Comparison of ENCODE assay signal across 8 cellular contexts in genomic region chr6:116461563-116462507, GRCh38. TPM values are rescaled to one million over a fixed set of nuclear protein-coding genes. Genes with fewer than 3 reads are reported as not detected.
A peak's percentile ranks its signal among the peaks of the same experiment; 100 is the strongest.
DNase-seq lines count a peak whose midpoint lies in the region; ATAC-seq lines count a peak whose summit lies in the region.

No MANE protein-coding gene starts in this region.

- 5 to 7% methylated on average over 51 to 74 of the region's 81 CpGs for WGBS in mesodermal cell (ENCODE audit: insufficient coverage in 2 of 2), 2 experiments

- H3K27ac Mint-ChIP-seq in effector memory CD8-positive, alpha-beta T cell, result peak overlapping the region in 1 of 2 donors; percentile 91

- H3K36me3 ChIP-seq in mesodermal cell (ENCODE audit: control insufficient read depth, insufficient read depth, low read length), result no peaks in the 10 kb centered on the region

- DNase-seq in DMS153 treated with DMSO at 0.1 percent for 48 hours (lab: John Stamatoyannopoulos, UW; ENCODE audit: unreplicated experiment) (peak; percentile 21), HUDEP-2 (lab: John Stamatoyannopoulos, UW; ENCODE audit: unreplicated experiment in 76 of 76) (peak in 52 of 76 experiments; percentile 12 to 68 (median 48)), NCI-H510A (lab: John Stamatoyannopoulos, UW) (no peak)
- peak; percentile 11 for DNase-seq in activated CD4-positive, alpha-beta T cell treated with anti-CD3 and anti-CD28 coated beads for 1 hour
- peak; percentile 25 to 46 (median 31) for DNase-seq in effector memory CD8-positive, alpha-beta T cell
- peak; percentile 17 for DNase-seq in stimulated activated CD8-positive, alpha-beta memory T cell treated with anti-CD3 and anti-CD28 coated beads, Interleukin-4, amount 100 ng/mL, for 24 hours (ENCODE audit: low read depth)

- ATAC-seq in GM21360 (IDR thresholded peaks at IDR 0.05; ENCODE audit: unreplicated experiment), result peak; percentile 87
- ATAC-seq in effector memory CD8-positive, alpha-beta T cell (replicated peaks), result peak; percentile 93

- peaks cover 7 to 18% of the 10 kb centered on the region in 2 donors for H3K4me1 Mint-ChIP-seq in effector memory CD8-positive, alpha-beta T cell (ENCODE audit: low read depth in 2 of 2)

- H3K4me3 ChIP-seq in mesodermal cell (ENCODE audit: extremely low read depth, insufficient read depth, low read length, poor library complexity, severe bottlenecking), result peak overlapping the region; percentile 32

- no peaks in the 10 kb centered on the region for H3K4me1 ChIP-seq in mesodermal cell (ENCODE audit: control insufficient read depth, insufficient read depth, low read length, poor library complexity, severe bottlenecking)

- peaks cover 0 to 36% of the 10 kb centered on the region in 2 donors for H3K27me3 Mint-ChIP-seq in effector memory CD8-positive, alpha-beta T cell

- no peaks in the 10 kb centered on the region for H3K9me3 Mint-ChIP-seq in effector memory CD8-positive, alpha-beta T cell

- no peak overlapping the region for H3K27ac ChIP-seq in mesodermal cell (ENCODE audit: low read depth, low read length, severe bottlenecking)

- no peaks in the 10 kb centered on the region for H3K9me3 ChIP-seq in mesodermal cell (ENCODE audit: control insufficient read depth, low read length)

- peaks cover 5% of the 10 kb centered on the region for H3K36me3 Mint-ChIP-seq in effector memory CD8-positive, alpha-beta T cell (ENCODE audit: insufficient read depth)

- peak overlapping the region; percentile 81 to 82 for H3K4me3 Mint-ChIP-seq in effector memory CD8-positive, alpha-beta T cell

RNA-seq across cellular contexts. Expression of gene CALHM6, which starts 0.7 kb away (rescaled TPM):
- polyA plus RNA-seq in mesodermal cell (2013, experiment 1 of 2), result not detected
- polyA plus RNA-seq in mesodermal cell (2013, experiment 2 of 2), result not detected

RNA-seq across cellular contexts. Expression of gene CALHM5, which starts 49.6 kb away (rescaled TPM):
- 1.3 TPM for polyA plus RNA-seq in mesodermal cell (2013, experiment 1 of 2)
- polyA plus RNA-seq in mesodermal cell (2013, experiment 2 of 2), result 0.96 TPM
